31 cellular contexts compared by ENCODE assay signal in the genomic region with DNA sequence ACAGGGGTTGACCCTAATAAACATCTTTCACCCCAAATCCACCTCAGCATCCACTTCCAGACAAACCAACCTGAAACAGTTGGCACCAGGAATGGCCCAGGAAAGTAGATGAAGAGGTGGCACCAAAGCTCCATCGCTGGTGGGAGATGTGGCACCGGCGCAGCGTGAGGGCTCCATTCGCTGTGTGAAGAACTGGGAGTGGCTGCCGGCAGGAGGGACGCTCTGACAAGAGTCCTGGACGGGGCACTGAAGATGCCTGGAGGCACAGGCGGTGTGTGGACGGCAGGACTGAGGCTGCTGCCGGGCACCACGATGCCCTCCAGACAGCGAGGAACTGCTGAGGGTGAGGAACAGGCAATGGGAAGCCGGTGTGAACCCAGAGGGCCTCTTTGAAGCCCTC. TPM values are rescaled to one million over a fixed set of nuclear protein-coding genes. Genes with fewer than 3 reads are reported as not detected.
"Had no signal": no experiment of that assay in that cellular context is flagged by ENCODE, and none has a peak within 500 bp of the region (broad histone marks: within the 10 kb centered on the region; RNA-seq: fewer than 3 reads in every experiment).

No MANE protein-coding gene starts in this region.

- DNase-seq: activated CD4-positive, alpha-beta T cell treated with anti-CD3 and anti-CD28 coated beads for 4 hours; activated CD4-positive, alpha-beta T cell treated with anti-CD3 and anti-CD28 coated beads, Interleukin-2, amount 50 U/mL, for 4 hours; activated naive CD4-positive, alpha-beta T cell treated with Interleukin-2 at 50 U/mL for 16 hours; activated naive CD8-positive, alpha-beta T cell treated with anti-CD3 and anti-CD28 coated beads, Interleukin-2, amount 10 ng/mL, durations not matched to agents 7 days and 5 days; activated T-cell treated with anti-CD3 and anti-CD28 coated beads, Interleukin-2, amount 50 U/mL, for 48 hours; cortex of kidney; left ventricle myocardium inferior; nephron progenitor cell; psoas muscle; stimulated activated CD4-positive, alpha-beta T cell treated with anti-CD3 and anti-CD28 coated beads, Interleukin-2, amount 100 ng/mL, for 48 hours; stimulated activated naive CD4-positive, alpha-beta T cell treated with Interleukin-2 at 50 U/mL for 16 hours; SW 1271; T-helper 9 cell; transverse colon; uterus had no signal

- H3K27ac ChIP-seq: ascending aorta, cardiac muscle cell, gastroesophageal sphincter, left ventricle myocardium inferior, pancreas, psoas muscle, right atrium auricular region, testis, transverse colon, uterus, VCaP had no signal

- H3K27ac Mint-ChIP-seq: activated naive CD8-positive, alpha-beta T cell treated with anti-CD3 and anti-CD28 coated beads, Interleukin-2, amount 10 ng/mL, durations not matched to agents 7 days and 5 days; activated T-helper 2 cell treated with anti-CD3 and anti-CD28 coated beads, Interferon-gamma antibody, Interleukin-2, Interleukin-4, amounts not matched to agents 10 μg/mL and 5 μg/mL and 100 μg/mL, durations not matched to agents 14 hours and 24 hours and 36 hours; brain; nephron progenitor cell; T-helper 1 cell treated with Interleukin-12 subunit alpha and Interleukin-12 subunit beta and Interleukin-4 antibody, amounts not matched to agents 30 μg/mL and 1 μg/mL, for 36 hours had no signal

- H3K27me3 ChIP-seq: ascending aorta, cardiac muscle cell, pancreas, right atrium auricular region, testis, transverse colon, uterus had no signal

- H3K36me3 Mint-ChIP-seq: brain had no signal

- H3K4me3 Mint-ChIP-seq: activated naive CD8-positive, alpha-beta T cell treated with anti-CD3 and anti-CD28 coated beads, Interleukin-2, amount 10 ng/mL, durations not matched to agents 7 days and 5 days; brain; nephron progenitor cell; T-helper 1 cell treated with Interleukin-12 subunit alpha and Interleukin-12 subunit beta and Interleukin-4 antibody, amounts not matched to agents 30 μg/mL and 1 μg/mL, for 36 hours had no signal

- H3K4me3 ChIP-seq: ascending aorta, cardiac muscle cell, gastroesophageal sphincter, left ventricle myocardium inferior, pancreas, psoas muscle, right atrium auricular region, testis, transverse colon, uterus had no signal

- H3K9me3 ChIP-seq: pancreas, psoas muscle, testis, transverse colon, uterus had no signal

- H3K36me3 ChIP-seq: ascending aorta, cardiac muscle cell, gastroesophageal sphincter, left ventricle myocardium inferior, pancreas, right atrium auricular region, transverse colon, uterus had no signal

- FAIRE-seq: endothelial cell of umbilical vein, islet of Langerhans, pancreas, TTC549 had no signal

- H3K4me1 ChIP-seq: ascending aorta, gastroesophageal sphincter, left ventricle myocardium inferior, pancreas, psoas muscle, right atrium auricular region, transverse colon, uterus had no signal

RNA-seq across cellular contexts. Expression of a gene that starts 29.3 kb away (rescaled TPM):
- total RNA-seq: activated naive CD8-positive, alpha-beta T cell treated with anti-CD3 and anti-CD28 coated beads, Interleukin-2, amount 10 ng/mL, durations not matched to agents 7 days and 5 days; activated T-helper 2 cell treated with anti-CD3 and anti-CD28 coated beads, Interferon-gamma antibody, Interleukin-2, Interleukin-4, amounts not matched to agents 10 μg/mL and 5 μg/mL and 100 μg/mL, durations not matched to agents 14 hours and 24 hours and 36 hours; ascending aorta; endothelial cell of umbilical vein; fibroblast of villous mesenchyme; left ventricle myocardium inferior; lung microvascular endothelial cell had no signal
- polyA plus RNA-seq: cardiac muscle cell, endothelial cell of umbilical vein, fibroblast of lung had no signal
